In genomic region chr4:90112715-90113114, GRCh38 we compare ENCODE assay signal across 1 cellular context.
TF ChIP-seq lines count a peak whose summit lies in the region.

No MANE protein-coding gene starts in this region.

TF ChIP-seq in H1, 55 proteins besides CTCF, POLR2A, EP300 and RAD21 (continued from another document):
- TF ChIP-seq, protein P1, sequence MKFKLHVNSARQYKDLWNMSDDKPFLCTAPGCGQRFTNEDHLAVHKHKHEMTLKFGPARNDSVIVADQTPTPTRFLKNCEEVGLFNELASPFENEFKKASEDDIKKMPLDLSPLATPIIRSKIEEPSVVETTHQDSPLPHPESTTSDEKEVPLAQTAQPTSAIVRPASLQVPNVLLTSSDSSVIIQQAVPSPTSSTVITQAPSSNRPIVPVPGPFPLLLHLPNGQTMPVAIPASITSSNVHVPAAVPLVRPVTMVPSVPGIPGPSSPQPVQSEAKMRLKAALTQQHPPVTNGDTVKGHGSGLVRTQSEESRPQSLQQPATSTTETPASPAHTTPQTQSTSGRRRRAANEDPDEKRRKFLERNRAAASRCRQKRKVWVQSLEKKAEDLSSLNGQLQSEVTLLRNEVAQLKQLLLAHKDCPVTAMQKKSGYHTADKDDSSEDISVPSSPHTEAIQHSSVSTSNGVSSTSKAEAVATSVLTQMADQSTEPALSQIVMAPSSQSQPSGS (IDR thresholded peaks at IDR 0.05; ENCODE audit: low read length): no peak
